Comparison of ENCODE assay signal across 7 cellular contexts in the genomic region with DNA sequence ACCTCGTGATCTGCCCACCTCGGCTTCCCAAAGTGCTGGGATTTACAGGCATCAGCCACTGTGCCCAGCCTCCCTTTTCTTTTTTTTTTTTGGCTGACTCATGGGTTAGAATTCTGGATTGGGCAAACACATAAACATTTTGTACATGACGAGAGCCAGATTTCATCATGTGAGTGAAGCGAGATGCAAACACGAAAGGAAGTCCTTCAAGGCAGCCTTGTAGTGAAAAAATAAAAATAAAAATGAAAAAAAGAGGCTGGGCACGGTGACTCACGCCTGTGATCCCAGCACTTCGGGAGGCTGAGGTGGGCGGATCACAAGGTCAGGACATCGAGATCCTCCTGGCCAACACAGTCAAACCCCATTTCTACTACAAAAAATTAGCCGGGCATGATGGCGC. TPM values are rescaled to one million over a fixed set of nuclear protein-coding genes. Genes with fewer than 3 reads are reported as not detected.
DNase-seq lines count a peak whose midpoint lies in the region; ATAC-seq, FAIRE-seq and TF ChIP-seq lines count a peak whose summit lies in the region.
"Not testable (repeated sequence)": the region's sequence is repeated elsewhere in the genome, so short reads cannot be mapped to it uniquely, and the experiment has no call there.

No MANE protein-coding gene starts in this region.

- not testable (repeated sequence) for TF ChIP-seq EP300 in K562 (IDR thresholded peaks at IDR 0.05; ENCODE audit: low read length)

- not testable (repeated sequence) for H2AK9ac ChIP-seq in IMR-90 (replicated peaks; ENCODE audit: low read depth, low read length, poor library complexity)

- BruUV-seq in IMR-90 (replicated peaks; lab: Mats Ljungman, UMichigan); K562 (replicated peaks; lab: Mats Ljungman, UMichigan): not testable (repeated sequence)

- H3K27ac ChIP-seq in IMR-90 (ENCODE audit: insufficient read depth, low read length): peak overlapping the region; percentile 71; the same call in 1 of the 2 replicates
- H3K27ac ChIP-seq in RWPE2 (ENCODE audit: poor library complexity, severe bottlenecking): peak overlapping the region; percentile 66
- H3K27ac ChIP-seq in K562 (ENCODE audit: extremely low read depth, low read depth, low read length): not testable (repeated sequence)
- peak overlapping the region; percentile 31 to 71 (median 56) for H3K27ac ChIP-seq in esophagus squamous epithelium

- H3K9me3 ChIP-seq in IMR-90 (ENCODE audit: control insufficient read depth, insufficient read depth, low read length); RWPE2 (ENCODE audit: severe bottlenecking); K562 (replicated peaks; ENCODE audit: control insufficient read depth, insufficient read depth, low read depth, low read length); esophagus squamous epithelium: not testable (repeated sequence)

- not testable (repeated sequence) for H3K4me3 ChIP-seq in IMR-90 (ENCODE audit: insufficient read depth, low read depth, low read length); RWPE2 (ENCODE audit: severe bottlenecking); K562; esophagus squamous epithelium; skeletal muscle cell (ENCODE audit: low read depth, low read length)

- not testable (repeated sequence) for H2BK15ac ChIP-seq in IMR-90 (ENCODE audit: low read depth, low read length)

- not testable (repeated sequence) for H3K14ac ChIP-seq in IMR-90 (replicated peaks; ENCODE audit: low read depth, low read length)

- H3K36me3 ChIP-seq in IMR-90 (ENCODE audit: control insufficient read depth, insufficient read depth, low read length); RWPE2 (ENCODE audit: low read depth); K562 (ENCODE audit: control insufficient read depth, insufficient read depth, low read length): not testable (repeated sequence)
- peaks cover 0 to 25% (median 0%) of the 10 kb centered on the region in 3 donors for H3K36me3 ChIP-seq in esophagus squamous epithelium

- not testable (repeated sequence) for H3K9me1 ChIP-seq in IMR-90 (ENCODE audit: insufficient read depth, low read length); K562 (ENCODE audit: control insufficient read depth, insufficient read depth, low read length)

- not testable (repeated sequence) for H2AFZ ChIP-seq in IMR-90 (replicated peaks; ENCODE audit: low read length, poor library complexity); K562 (ENCODE audit: low read depth, low read length)

- TF ChIP-seq CTCF in IMR-90 (conservative IDR thresholded peaks at IDR 0.05; ENCODE audit: low read depth, low read length); RWPE2 (IDR thresholded peaks at IDR 0.05; ENCODE audit: poor library complexity, severe bottlenecking); K562 (IDR thresholded peaks at IDR 0.05 in 2 of 3, conservative IDR thresholded peaks at IDR 0.05 in 1 of 3; ENCODE audit: insufficient read depth in 2 of 3, low read depth in 1 of 3, low read length in 3 of 3); esophagus squamous epithelium (IDR thresholded peaks at IDR 0.05): not testable (repeated sequence)

- TF ChIP-seq POLR2A in IMR-90 (IDR thresholded peaks at IDR 0.05; ENCODE audit: low read depth, low read length); K562 (conservative IDR thresholded peaks at IDR 0.05); esophagus squamous epithelium (IDR thresholded peaks at IDR 0.05): not testable (repeated sequence)

- not testable (repeated sequence) for FAIRE-seq in K562 (lab: Jason Lieb, UNC)

- not testable (repeated sequence) for H3K79me1 ChIP-seq in IMR-90 (ENCODE audit: low read depth in 1 of 2, low read length in 2 of 2)

- POLR2A ChIA-PET in IMR-90 (lab: Charles Lee; ENCODE audit: unreplicated experiment); K562 (lab: Yijun Ruan, JAX): not testable (repeated sequence)

- not testable (repeated sequence) for H4K91ac ChIP-seq in IMR-90 (ENCODE audit: insufficient read depth, low read depth, low read length)

- in situ Hi-C loops in IMR-90 (cut with MboI; ENCODE audit: low sequenced_read_pairs) (loop anchor here (5.0 kb wide), 1 partner anchor 54 kb away; no protein-coding TSS in a partner anchor), K562 (cut with MboI) (loop anchor here (5.0 kb wide), 1 partner anchor 54 kb away; no protein-coding TSS in a partner anchor)

- not testable (repeated sequence) for TF ChIP-seq RAD21 in IMR-90 (IDR thresholded peaks at IDR 0.05; ENCODE audit: low read length); K562 (CRISPR knock-in tag; conservative IDR thresholded peaks at IDR 0.05 in 1 of 2, IDR thresholded peaks at IDR 0.05 in 1 of 2)

- H3K4me2 ChIP-seq in IMR-90 (ENCODE audit: low read depth, low read length); K562 (ENCODE audit: insufficient read depth, low read length): not testable (repeated sequence)

- not testable (repeated sequence) for H4K5ac ChIP-seq in IMR-90 (ENCODE audit: low read depth, low read length)

- dilution Hi-C loops in IMR-90 (cut with HindIII; ENCODE audit: low sequenced_read_pairs, unreplicated experiment): not testable (repeated sequence)

- not testable (repeated sequence) for H4K8ac ChIP-seq in IMR-90 (ENCODE audit: low read depth in 2 of 2, low read length in 2 of 2)

- H3K18ac ChIP-seq in IMR-90 (ENCODE audit: low read depth, low read length): not testable (repeated sequence)

- DNase-seq in EH (ENCODE audit: low read depth): peak; percentile 99
- peak; percentile 94 for DNase-seq in IMR-90
- not testable (repeated sequence) for DNase-seq in RWPE2 (ENCODE audit: low spot score); K562 (ENCODE audit: extremely low read depth in 1 of 4, low spot score in 3 of 4); esophagus squamous epithelium (lab: John Stamatoyannopoulos, UW)
- DNase-seq in inferior parietal cortex (ENCODE audit: extremely low spot score): peak; percentile 8
- DNase-seq in skeletal muscle cell (ENCODE audit: low read depth): peak; percentile 92

- intact Hi-C loops in IMR-90 (cut with micrococcal nuclease); K562 (cut with micrococcal nuclease); esophagus squamous epithelium (cut with DNase I): not testable (repeated sequence)

- not testable (repeated sequence) for H3K4ac ChIP-seq in IMR-90 (ENCODE audit: low read depth, low read length)

- H3K23ac ChIP-seq in IMR-90 (ENCODE audit: low read depth, low read length): not testable (repeated sequence)

- H3K79me2 ChIP-seq in K562 (ENCODE audit: control insufficient read depth, insufficient read depth, low read length): not testable (repeated sequence)

- H3K27me3 ChIP-seq in IMR-90 (ENCODE audit: control insufficient read depth, insufficient read depth, low read length); RWPE2 (ENCODE audit: insufficient read depth, poor library complexity, severe bottlenecking); K562 (ENCODE audit: control insufficient read depth in 2 of 2, insufficient read depth in 2 of 2, low read length in 2 of 2); esophagus squamous epithelium: not testable (repeated sequence)

- H4K20me1 ChIP-seq in IMR-90 (ENCODE audit: insufficient read depth, low read length); K562 (replicated peaks; ENCODE audit: control insufficient read depth, insufficient read depth, low read length): not testable (repeated sequence)

- not testable (repeated sequence) for H2AK5ac ChIP-seq in IMR-90 (ENCODE audit: low read depth, low read length)

- not testable (repeated sequence) for H2BK120ac ChIP-seq in IMR-90 (ENCODE audit: low read depth, low read length)

- ATAC-seq in IMR-90 (ENCODE audit: low read depth) (peak; percentile 59), RWPE2 (ENCODE audit: low read depth) (peak; percentile 47)
- not testable (repeated sequence) for ATAC-seq in K562

- not testable (repeated sequence) for H3K4me1 ChIP-seq in IMR-90 (ENCODE audit: control insufficient read depth, insufficient read depth, low read length); RWPE2 (ENCODE audit: insufficient read depth, poor library complexity, severe bottlenecking); K562 (replicated peaks in 1 of 2; ENCODE audit: control insufficient read depth in 2 of 2, insufficient read depth in 2 of 2, low read length in 2 of 2); esophagus squamous epithelium

- CTCF ChIA-PET in IMR-90 (lab: Yijun Ruan, JAX); K562 (lab: Yijun Ruan, JAX; ENCODE audit: low intra/inter-chr PET ratio): not testable (repeated sequence)

- no CpG with 5 or more reads among the region's 12 CpGs for WGBS in IMR-90 (ENCODE audit: extremely low coverage in 2 of 2, insufficient read length in 1 of 2), 2 experiments
- WGBS in K562 (ENCODE audit: insufficient coverage, low coverage, missing lambda C conversion rate): 88% methylated on average over 8 of the region's 12 CpGs
- WGBS in esophagus squamous epithelium, 2 donors: 34 to 51% methylated on average over 9 to 12 of the region's 12 CpGs

- H2BK5ac ChIP-seq in IMR-90 (ENCODE audit: low read depth, low read length, poor library complexity, severe bottlenecking): peak overlapping the region; percentile 39

- H3K56ac ChIP-seq in IMR-90 (ENCODE audit: extremely low read depth, insufficient read depth, low read length): not testable (repeated sequence)

- not testable (repeated sequence) for H3K9ac ChIP-seq in IMR-90 (ENCODE audit: low read depth, low read length); K562 (ENCODE audit: insufficient read depth in 1 of 2, low read depth in 2 of 2, low read length in 2 of 2)

- not testable (repeated sequence) for H2BK20ac ChIP-seq in IMR-90 (ENCODE audit: low read depth, low read length)

RNA-seq across cellular contexts. Expression of a gene that starts 16.9 kb away (rescaled TPM):
- total RNA-seq in IMR-90 (2012; rRNA removed) (1.8 and 5.8 TPM in 2 replicates), K562 (2014; rRNA removed) (44.4 and 48.8 TPM in 2 replicates), K562 (2014; rRNA removed; fragmentation: Illumina TruSeq; extraction: Trizol) (15.2 and 18.4 TPM in 2 replicates), K562 (2015; rRNA removed; fragmentation: Illumina TruSeq; extraction: Trizol) (33.6 and 43.9 TPM in 2 replicates), K562 (2021) (58.5 and 71.0 TPM in 2 replicates), esophagus squamous epithelium (10 to 100 TPM; 12.7 to 32.2 (median 22.4) TPM)
- polyA plus RNA-seq in IMR-90 (2012; rRNA removed) (17.1 and 20.0 TPM in 2 replicates), K562 (2011; rRNA removed) (13.0 and 17.4 TPM in 2 replicates), K562 (2014; fragmentation: Illumina TruSeq; extraction: Trizol) (49.8 and 53.1 TPM in 2 replicates), K562 (2014; fragmentation: Nextera tagmentation; extraction: Ambion mirVana) (1 to 10 TPM; 4.5 to 8.4 TPM), K562 (2014; rRNA removed) (49.5 and 67.0 TPM in 2 replicates)
- polyA plus RNA-seq in IMR-90 (2012; cell fraction: cytosol; rRNA removed): 3.5 and 3.9 TPM in 2 replicates
- polyA plus RNA-seq in IMR-90 (2012; cell fraction: nucleus; rRNA removed; ENCODE audit: low replicate concordance): 83.0 and 135 TPM in 2 replicates
- total RNA-seq in K562 (2011; cell fraction: chromatin; rRNA removed; ENCODE audit: low replicate concordance): 123 and 215 TPM in 2 replicates
- 128 and 164 TPM in 2 replicates for total RNA-seq in K562 (2011; cell fraction: nucleolus; rRNA removed)
- total RNA-seq in K562 (2011; cell fraction: nucleoplasm; rRNA removed): 71.6 and 88.8 TPM in 2 replicates
- 10.4 and 24.1 TPM in 2 replicates for polyA plus RNA-seq in K562 (2011; cell fraction: cytosol; rRNA removed)
- 167 and 314 TPM in 2 replicates for polyA plus RNA-seq in K562 (2011; cell fraction: nucleus; rRNA removed)
- 54.0 and 63.7 TPM in 2 replicates for polyA plus RNA-seq in K562 (2012)
- 8.1 and 9.7 TPM in 2 replicates for polyA minus RNA-seq in K562 (2011; rRNA and poly(A)+ RNA removed)
- 143 and 147 TPM in 2 replicates for polyA minus RNA-seq in K562 (2011; cell fraction: cytosol; rRNA and poly(A)+ RNA removed)
- 39.7 and 41.0 TPM in 2 replicates for polyA minus RNA-seq in K562 (2011; cell fraction: nucleus; rRNA and poly(A)+ RNA removed)

RNA-seq across cellular contexts. Expression of a gene that starts 37.3 kb away (rescaled TPM):
- total RNA-seq in IMR-90 (2012; rRNA removed) (12.5 and 13.6 TPM in 2 replicates), K562 (2014; rRNA removed) (116 and 133 TPM in 2 replicates), K562 (2014; rRNA removed; fragmentation: Illumina TruSeq; extraction: Trizol) (35.7 and 46.1 TPM in 2 replicates), K562 (2015; rRNA removed; fragmentation: Illumina TruSeq; extraction: Trizol) (63.0 and 66.6 TPM in 2 replicates), K562 (2021) (131 and 135 TPM in 2 replicates), esophagus squamous epithelium (10 to 100 TPM; 36.1 to 57.6 (median 39.5) TPM)
- polyA plus RNA-seq in IMR-90 (2012; rRNA removed) (56.1 and 57.5 TPM in 2 replicates), K562 (2011; rRNA removed) (99.6 and 121 TPM in 2 replicates), K562 (2014; fragmentation: Illumina TruSeq; extraction: Trizol) (75.1 and 81.2 TPM in 2 replicates), K562 (2014; fragmentation: Nextera tagmentation; extraction: Ambion mirVana) (1 to 10 TPM; 1.5 to 2.1 TPM), K562 (2014; rRNA removed) (131 and 149 TPM in 2 replicates)
- polyA plus RNA-seq in IMR-90 (2012; cell fraction: cytosol; rRNA removed): 34.3 and 43.7 TPM in 2 replicates
- polyA plus RNA-seq in IMR-90 (2012; cell fraction: nucleus; rRNA removed; ENCODE audit: low replicate concordance): 99.9 and 143 TPM in 2 replicates
- total RNA-seq in K562 (2011; cell fraction: chromatin; rRNA removed; ENCODE audit: low replicate concordance): 266 and 574 TPM in 2 replicates
- total RNA-seq in K562 (2011; cell fraction: nucleolus; rRNA removed): 372 and 388 TPM in 2 replicates
- total RNA-seq in K562 (2011; cell fraction: nucleoplasm; rRNA removed): 193 and 246 TPM in 2 replicates
- 62.8 and 91.9 TPM in 2 replicates for polyA plus RNA-seq in K562 (2011; cell fraction: cytosol; rRNA removed)
- polyA plus RNA-seq in K562 (2011; cell fraction: nucleus; rRNA removed): 448 and 488 TPM in 2 replicates
- polyA plus RNA-seq in K562 (2012): 76.9 and 85.6 TPM in 2 replicates
- polyA minus RNA-seq in K562 (2011; rRNA and poly(A)+ RNA removed): 23.4 and 41.8 TPM in 2 replicates
- 54.8 and 55.2 TPM in 2 replicates for polyA minus RNA-seq in K562 (2011; cell fraction: cytosol; rRNA and poly(A)+ RNA removed)
- polyA minus RNA-seq in K562 (2011; cell fraction: nucleus; rRNA and poly(A)+ RNA removed): 94.5 and 123 TPM in 2 replicates

RNA-seq across cellular contexts. Expression of a gene that starts 48.4 kb away (rescaled TPM):
- total RNA-seq in IMR-90 (2012; rRNA removed) (13.9 and 14.9 TPM in 2 replicates), K562 (2014; rRNA removed) (18.4 and 22.5 TPM in 2 replicates), K562 (2014; rRNA removed; fragmentation: Illumina TruSeq; extraction: Trizol) (14.8 TPM in 2 replicates), K562 (2015; rRNA removed; fragmentation: Illumina TruSeq; extraction: Trizol) (20.7 and 21.9 TPM in 2 replicates), K562 (2021) (38.9 and 44.6 TPM in 2 replicates), esophagus squamous epithelium (10 to 100 TPM; 13.2 to 34.3 (median 25.7) TPM)
- polyA plus RNA-seq in IMR-90 (2012; rRNA removed) (25.1 and 30.2 TPM in 2 replicates), K562 (2011; rRNA removed) (30.8 and 36.5 TPM in 2 replicates), K562 (2014; fragmentation: Illumina TruSeq; extraction: Trizol) (29.5 and 31.5 TPM in 2 replicates), K562 (2014; fragmentation: Nextera tagmentation; extraction: Ambion mirVana) (1 to 10 TPM; 4.7 to 5.2 TPM), K562 (2014; rRNA removed) (29.8 and 34.1 TPM in 2 replicates)
- polyA plus RNA-seq in IMR-90 (2012; cell fraction: cytosol; rRNA removed): 15.3 and 21.7 TPM in 2 replicates
- 52.7 and 65.7 TPM in 2 replicates for polyA plus RNA-seq in IMR-90 (2012; cell fraction: nucleus; rRNA removed; ENCODE audit: low replicate concordance)
- total RNA-seq in K562 (2011; cell fraction: chromatin; rRNA removed; ENCODE audit: low replicate concordance): 99.6 and 161 TPM in 2 replicates
- total RNA-seq in K562 (2011; cell fraction: nucleolus; rRNA removed): 107 and 109 TPM in 2 replicates
- total RNA-seq in K562 (2011; cell fraction: nucleoplasm; rRNA removed): 98.4 and 102 TPM in 2 replicates
- polyA plus RNA-seq in K562 (2011; cell fraction: cytosol; rRNA removed): 33.9 and 35.2 TPM in 2 replicates
- polyA plus RNA-seq in K562 (2011; cell fraction: nucleus; rRNA removed): 139 and 182 TPM in 2 replicates
- polyA plus RNA-seq in K562 (2012): 28.9 and 66.9 TPM in 2 replicates
- 19.2 and 25.3 TPM in 2 replicates for polyA minus RNA-seq in K562 (2011; rRNA and poly(A)+ RNA removed)
- 23.7 and 23.9 TPM in 2 replicates for polyA minus RNA-seq in K562 (2011; cell fraction: cytosol; rRNA and poly(A)+ RNA removed)
- 26.0 and 28.7 TPM in 2 replicates for polyA minus RNA-seq in K562 (2011; cell fraction: nucleus; rRNA and poly(A)+ RNA removed)
